In the genomic region with DNA sequence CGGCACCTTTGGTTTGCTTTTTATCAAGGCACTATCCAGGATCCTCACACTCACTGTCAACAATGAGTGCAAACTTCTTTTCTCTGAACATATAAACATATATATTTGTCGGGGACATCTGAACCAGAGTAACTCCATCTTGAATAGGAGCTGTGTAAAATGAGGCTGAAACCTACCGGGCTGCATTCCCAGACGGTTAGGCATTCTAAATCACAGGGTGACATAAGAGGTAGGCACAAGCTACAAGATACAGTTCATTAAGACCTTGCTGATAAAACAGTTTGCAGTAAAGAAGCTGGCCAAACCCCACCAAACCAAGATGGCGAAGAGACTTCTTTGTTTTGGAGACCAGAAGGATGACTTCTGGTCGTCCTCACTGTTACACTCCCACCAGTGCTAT, we compare ENCODE assay signal across 30 cellular contexts.
"Had no signal": no experiment of that assay in that cellular context is flagged by ENCODE, and none has a peak within 500 bp of the region (broad histone marks: within the 10 kb centered on the region; RNA-seq: fewer than 3 reads in every experiment).

No MANE protein-coding gene starts in this region.

- H3K27ac ChIP-seq: body of pancreas, breast epithelium, Peyer's patch, SJSA1 had no signal

- FAIRE-seq: astrocyte, TTC549 had no signal

- H3K27me3 ChIP-seq: adrenal gland, body of pancreas, breast epithelium, MG63, Peyer's patch, SJSA1 had no signal

- H3K9ac ChIP-seq: SK-N-SH had no signal

- DNase-seq: activated CD4-positive, alpha-beta T cell treated with anti-CD3 and anti-CD28 coated beads for 36 hours; activated CD4-positive, alpha-beta T cell treated with anti-CD3 and anti-CD28 coated beads, Interleukin-2, amount 10 ng/mL, durations not matched to agents 7 days and 5 days; activated CD4-positive, alpha-beta T cell treated with anti-CD3 and anti-CD28 coated beads, Interleukin-2, amount 50 U/mL, for 48 hours; activated CD8-positive, alpha-beta T cell treated with anti-CD3 and anti-CD28 coated beads, Interleukin-2, amount 10 ng/mL, durations not matched to agents 7 days and 5 days; activated gamma-delta T cell; activated naive CD4-positive, alpha-beta T cell treated with Interleukin-2 at 50 U/mL for 16 hours; activated naive CD8-positive, alpha-beta T cell treated with anti-CD3 and anti-CD28 coated beads, Interleukin-2, amount 10 ng/mL, durations not matched to agents 7 days and 5 days; activated T-cell treated with anti-CD3 and anti-CD28 coated beads, Interleukin-2, amount 50 U/mL, for 24 hours; adrenal gland; body of pancreas; Karpas-422; KBM-7; MG63; NCI-H1048; NCI-H1436 treated with DMSO at 0.1 percent for 48 hours; NCI-H1694 treated with DMSO at 0.1 percent for 48 hours; NCI-H2029; NCI-H510A; NCI-H526; NCI-H748 treated with DMSO at 0.1 percent for 48 hours; NK-92 treated with Interleukin-12 subunit alpha and Interleukin-12 subunit beta, amount 100 ng/mL, for 24 hours; PC-3; Peyer's patch; RPMI8226; SHP77 treated with DMSO at 0.1 percent for 48 hours; SK-N-SH had no signal

- H3K4me1 ChIP-seq: body of pancreas, breast epithelium had no signal

- H3K4me3 ChIP-seq: adrenal gland, body of pancreas, breast epithelium, MG63, Peyer's patch, SJSA1 had no signal

- H3K4me2 ChIP-seq: SK-N-SH had no signal

- H3K36me3 ChIP-seq: adrenal gland, breast epithelium, MG63, Peyer's patch, SJSA1 had no signal

- ATAC-seq: activated CD4-positive, alpha-beta T cell treated with anti-CD3 and anti-CD28 coated beads for 36 hours; activated CD8-positive, alpha-beta T cell treated with anti-CD3 and anti-CD28 coated beads, Interleukin-2, amount 10 ng/mL, durations not matched to agents 7 days and 5 days; body of pancreas; PC-3 had no signal

- H3K9me3 ChIP-seq: adrenal gland, body of pancreas, breast epithelium, MG63, Peyer's patch, SJSA1, SK-N-SH had no signal
